8 cellular contexts compared by ENCODE assay signal in genomic region chr7:67484244-67484751, GRCh38.
DNase-seq lines count a peak whose midpoint lies in the region; ATAC-seq and TF ChIP-seq lines count a peak whose summit lies in the region.

No MANE protein-coding gene starts in this region.

- H3K36me3 ChIP-seq in H7 (replicated peaks; ENCODE audit: control insufficient read depth, insufficient read depth, low read length), result no peaks in the 10 kb centered on the region

- CTCF ChIA-PET in activated naive CD4-positive, alpha-beta T cell treated with anti-CD3 and anti-CD28 coated beads for 36 hours (lab: Charles Lee), result interaction anchor here (0.6 to 1.3 kb wide), 6 partner anchors 10 to 1853 kb away, joined by 3 to 4 read pairs (median 3); no protein-coding TSS in a partner anchor

- ATAC-seq in Right ventricle myocardium superior (ENCODE audit: poor library complexity) (peak; percentile 59), HG03457 (IDR thresholded peaks at IDR 0.05; ENCODE audit: unreplicated experiment) (no peak), GM21737 (IDR thresholded peaks at IDR 0.05; ENCODE audit: unreplicated experiment) (no peak)

- no peaks in the 10 kb centered on the region for H3K36me3 Mint-ChIP-seq in activated naive CD4-positive, alpha-beta T cell treated with anti-CD3 and anti-CD28 coated beads for 36 hours (ENCODE audit: low read depth)
- no peaks in the 10 kb centered on the region for H3K36me3 Mint-ChIP-seq in progenitor cell of endocrine pancreas (ENCODE audit: insufficient read depth)

- no peak overlapping the region for H3K27ac Mint-ChIP-seq in activated naive CD4-positive, alpha-beta T cell treated with anti-CD3 and anti-CD28 coated beads for 36 hours
- H3K27ac Mint-ChIP-seq in progenitor cell of endocrine pancreas, result no peak overlapping the region

- TF ChIP-seq CTCF in progenitor cell of endocrine pancreas (IDR thresholded peaks at IDR 0.05; ENCODE audit: unreplicated experiment), result peak; percentile 81

- DNase-seq in CMK (ENCODE audit: low read depth) (peak; percentile 45), H7 (peak; percentile 70), NCI-H2196 (lab: John Stamatoyannopoulos, UW; ENCODE audit: unreplicated experiment) (peak; percentile 55), Right ventricle myocardium superior (peak; percentile 55), progenitor cell of endocrine pancreas (ENCODE audit: low spot score, unreplicated experiment) (peak; percentile 50)
- peak; percentile 59 for DNase-seq in activated naive CD4-positive, alpha-beta T cell treated with anti-CD3 and anti-CD28 coated beads for 36 hours

- no peaks in the 10 kb centered on the region for H3K9me3 Mint-ChIP-seq in activated naive CD4-positive, alpha-beta T cell treated with anti-CD3 and anti-CD28 coated beads for 36 hours
- H3K9me3 Mint-ChIP-seq in progenitor cell of endocrine pancreas (ENCODE audit: low read depth), result no peaks in the 10 kb centered on the region

- peaks cover 4% of the 10 kb centered on the region for H3K27me3 Mint-ChIP-seq in activated naive CD4-positive, alpha-beta T cell treated with anti-CD3 and anti-CD28 coated beads for 36 hours (ENCODE audit: low read depth)
- peaks cover 31% of the 10 kb centered on the region for H3K27me3 Mint-ChIP-seq in progenitor cell of endocrine pancreas

- no peaks in the 10 kb centered on the region for H3K27me3 ChIP-seq in H7 (ENCODE audit: control insufficient read depth, insufficient read depth, low read length)

- intact Hi-C loops in activated naive CD4-positive, alpha-beta T cell treated with anti-CD3 and anti-CD28 coated beads for 36 hours (cut with micrococcal nuclease), result loop anchor here (10.0 kb wide), 1 partner anchor 109 kb away; no protein-coding TSS in a partner anchor
- intact Hi-C loops in Right ventricle myocardium superior (cut with DNase I), result loop anchor here (10.0 kb wide), 1 partner anchor 141 kb away; no protein-coding TSS in a partner anchor

- H3K4me3 Mint-ChIP-seq in activated naive CD4-positive, alpha-beta T cell treated with anti-CD3 and anti-CD28 coated beads for 36 hours, result no peak overlapping the region
- peak overlapping the region; percentile 59 for H3K4me3 Mint-ChIP-seq in progenitor cell of endocrine pancreas (ENCODE audit: low read depth)

- no peak overlapping the region; the same call in 1 of the 2 replicates for H3K4me3 ChIP-seq in H7 (ENCODE audit: insufficient read depth, low read depth, low read length)

- H3K4me1 Mint-ChIP-seq in activated naive CD4-positive, alpha-beta T cell treated with anti-CD3 and anti-CD28 coated beads for 36 hours (ENCODE audit: low read depth), result peaks cover 4% of the 10 kb centered on the region
- H3K4me1 Mint-ChIP-seq in progenitor cell of endocrine pancreas (ENCODE audit: low read depth), result peaks cover 5% of the 10 kb centered on the region
